17 cellular contexts compared by ENCODE assay signal in genomic region chr13:25421602-25422001, GRCh38.
"Had no signal": no experiment of that assay in that cellular context is flagged by ENCODE, and none has a peak within 500 bp of the region (broad histone marks: within the 10 kb centered on the region; RNA-seq: fewer than 3 reads in every experiment).

No MANE protein-coding gene starts in this region.

- DNase-seq: colonic mucosa; effector CD4-positive, alpha-beta T cell; endodermal cell; heart right ventricle; hypothalamus; islet precursor cell; left lung; lower lobe of right lung; natural killer cell; posterior cingulate gyrus; sigmoid colon; stimulated activated CD4-positive, alpha-beta T cell treated with anti-CD3 and anti-CD28 coated beads, Interleukin-2, amount 100 ng/mL, for 24 hours; stimulated activated naive CD4-positive, alpha-beta T cell; stomach; substantia nigra; trophoblast cell had no signal

- H3K4me1 ChIP-seq: colonic mucosa, heart right ventricle, left lung, lower lobe of right lung, sigmoid colon, stomach had no signal

- H3K9me3 ChIP-seq: colonic mucosa, heart right ventricle, left lung, lower lobe of right lung, sigmoid colon had no signal

- H3K36me3 ChIP-seq: colonic mucosa, heart right ventricle, left lung, lower lobe of right lung, sigmoid colon, stomach had no signal

- H3K27ac ChIP-seq: colonic mucosa, heart right ventricle, left lung, lower lobe of right lung, sigmoid colon, skin epidermis, stomach had no signal

- H3K4me3 ChIP-seq: colonic mucosa, heart right ventricle, left lung, lower lobe of right lung, sigmoid colon, skin epidermis, stomach had no signal

- H3K27me3 ChIP-seq: colonic mucosa, sigmoid colon had no signal

- ATAC-seq: left lung, lower lobe of right lung, natural killer cell had no signal
